ENCODE assay signal across 1 cellular context in the genomic region with DNA sequence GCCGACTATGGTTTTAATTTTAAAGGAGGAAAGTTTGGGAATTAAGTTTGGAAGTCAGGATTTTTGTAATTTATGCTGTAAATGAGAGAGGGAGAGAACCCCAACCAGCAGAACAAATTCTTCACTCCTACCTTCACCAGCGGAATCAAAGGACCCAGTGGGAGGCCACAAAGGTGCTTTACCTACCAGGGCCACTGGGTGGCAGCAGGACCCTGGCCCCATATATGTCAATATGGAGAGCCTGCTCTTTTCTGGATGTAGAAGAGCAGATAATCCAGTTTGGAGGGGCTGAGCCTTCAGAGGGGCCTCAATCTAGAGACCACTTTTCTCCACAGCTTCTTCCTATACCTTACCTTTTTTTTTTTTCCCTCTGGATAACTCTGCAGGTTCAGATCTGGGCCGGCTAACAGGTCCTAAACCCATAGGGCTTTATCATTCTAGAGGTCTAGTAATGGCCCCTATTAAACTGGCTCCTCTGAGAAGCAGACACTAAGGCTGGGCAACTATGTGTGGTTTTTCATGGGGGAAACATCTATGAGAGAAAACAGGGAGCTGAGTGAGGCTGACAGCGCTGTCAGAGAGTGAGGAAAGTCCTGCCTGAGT.
A peak's percentile ranks its signal among the peaks of the same experiment; 100 is the strongest.
TF ChIP-seq lines count a peak whose summit lies in the region.

No MANE protein-coding gene starts in this region.

TF ChIP-seq in A549, 52 proteins besides CTCF, POLR2A, EP300 and RAD21:
- TF ChIP-seq SMC3 (IDR thresholded peaks at IDR 0.05) (peak; percentile 98), PHF8 (IDR thresholded peaks at IDR 0.05; ENCODE audit: borderline replicate concordance, low read depth) (no peak)
TF ChIP-seq in A549: peak in this region for 1.
